In genomic region chr6:116019428-116019827, GRCh38 we compare ENCODE assay signal across 13 cellular contexts. TPM values are rescaled to one million over a fixed set of nuclear protein-coding genes. Genes with fewer than 3 reads are reported as not detected.
DNase-seq lines count a peak whose midpoint lies in the region; ATAC-seq and TF ChIP-seq lines count a peak whose summit lies in the region.
"Had no signal": no experiment of that assay in that cellular context is flagged by ENCODE, and none has a peak within 500 bp of the region (broad histone marks: within the 10 kb centered on the region; RNA-seq: fewer than 3 reads in every experiment).

No MANE protein-coding gene starts in this region.

- CTCF ChIA-PET in activated B cell treated with CpG ODN at 0.5 μM for 24 hours (lab: Charles Lee), result interaction anchor here (1.1 to 3.4 kb wide), 4 partner anchors 8 to 77 kb away, joined by 3 to 17 read pairs (median 4); partner anchors contain the start of gene FRK

- H3K36me3 Mint-ChIP-seq in activated B cell treated with CpG ODN at 0.5 μM for 24 hours (ENCODE audit: low read depth), result no peaks in the 10 kb centered on the region

- H3K27ac Mint-ChIP-seq in activated B cell treated with CpG ODN at 0.5 μM for 24 hours, result peak overlapping the region; percentile 79

- H3K27me3 Mint-ChIP-seq in activated B cell treated with CpG ODN at 0.5 μM for 24 hours, result no peaks in the 10 kb centered on the region

- DNase-seq in activated B cell treated with CpG ODN at 0.5 μM for 24 hours (no peak), activated T-cell treated with anti-CD3 and anti-CD28 coated beads for 4 hours (no peak), NCI-H2107 (lab: John Stamatoyannopoulos, UW) (no peak), NCI-H2227 treated with DMSO at 0.1 percent for 48 hours (lab: John Stamatoyannopoulos, UW) (no peak), GDM1 (lab: John Stamatoyannopoulos, UW) (no peak)
- DNase-seq: amniotic stem cell, DMS153, NCI-H1436, ovary, Right ventricle myocardium superior had no signal

- no peak for TF ChIP-seq CTCF in activated B cell treated with CpG ODN at 0.5 μM for 24 hours (IDR thresholded peaks at IDR 0.05)

- peak overlapping the region; percentile 42 for H3K4me3 Mint-ChIP-seq in activated B cell treated with CpG ODN at 0.5 μM for 24 hours

- intact Hi-C loops in activated B cell treated with CpG ODN at 0.5 μM for 24 hours (cut with micrococcal nuclease), result loop anchor here (1.0 to 10.0 kb wide), 9 partner anchors 8 to 663 kb away; partner anchors contain the start of genes CALHM6, KPNA5, NT5DC1 and TSPYL4

- H3K9me3 Mint-ChIP-seq in activated B cell treated with CpG ODN at 0.5 μM for 24 hours, result peaks cover 2% of the 10 kb centered on the region

- POLR2A ChIA-PET in activated B cell treated with CpG ODN at 0.5 μM for 24 hours (lab: Charles Lee), result interaction anchor here (0.8 to 2.7 kb wide), 6 partner anchors 11 to 82 kb away, joined by 3 to 9 read pairs (median 4); partner anchors contain the start of gene NT5DC1

- H3K4me1 Mint-ChIP-seq in activated B cell treated with CpG ODN at 0.5 μM for 24 hours, result peaks cover 63% of the 10 kb centered on the region

- peak; percentile 86 for ATAC-seq in GM18519 (IDR thresholded peaks at IDR 0.05; ENCODE audit: low FRiP score, unreplicated experiment)
- peak; percentile 59 for ATAC-seq in GM21381 (IDR thresholded peaks at IDR 0.05; ENCODE audit: unreplicated experiment)
- ATAC-seq in HG03064 (IDR thresholded peaks at IDR 0.05; ENCODE audit: low read depth, unreplicated experiment), result peak; percentile 78
- ATAC-seq in activated B cell treated with CpG ODN at 0.5 μM for 24 hours (ENCODE audit: low read depth), result peak; percentile 90

RNA-seq across cellular contexts. Expression of gene FRK, which starts 41.3 kb away (rescaled TPM):
- 0.31 and 0.37 TPM in 2 replicates for total RNA-seq in activated B cell treated with CpG ODN at 0.5 μM for 24 hours
